ENCODE assay signal across 12 cellular contexts in genomic region chr15:63076136-63077005, GRCh38. TPM values are rescaled to one million over a fixed set of nuclear protein-coding genes. Genes with fewer than 3 reads are reported as not detected.
DNase-seq lines count a peak whose midpoint lies in the region; ATAC-seq and TF ChIP-seq lines count a peak whose summit lies in the region.
"Had no signal": no experiment of that assay in that cellular context is flagged by ENCODE, and none has a peak within 500 bp of the region (broad histone marks: within the 10 kb centered on the region; RNA-seq: fewer than 3 reads in every experiment).

No MANE protein-coding gene starts in this region.

- TF ChIP-seq POLR2A in adrenal gland (IDR thresholded peaks at IDR 0.05) = no peak

- H3K27ac ChIP-seq in adrenal gland (peak overlapping the region in 3 of 5 donors; percentile 51 to 75 (median 56)), thoracic aorta (peak overlapping the region; percentile 19 to 41)
- H3K27ac ChIP-seq: colonic mucosa, prostate gland had no signal

- H3K9me3 ChIP-seq in Loucy (ENCODE audit: insufficient read depth, low read depth, low read length) (no peaks in the 10 kb centered on the region), adrenal gland (replicated peaks in 1 of 3) (no peaks in the 10 kb centered on the region), thoracic aorta (no peaks in the 10 kb centered on the region)
- H3K9me3 ChIP-seq: colonic mucosa, prostate gland had no signal

- intact Hi-C loops in adrenal gland (cut with DNase I) = no loop called here

- no peaks in the 10 kb centered on the region for H4K20me1 ChIP-seq in Loucy (ENCODE audit: insufficient read depth, low read length, poor library complexity, severe bottlenecking)

- no peaks in the 10 kb centered on the region for H3K79me2 ChIP-seq in Loucy (ENCODE audit: insufficient read depth, low read length)

- H3K4me2 ChIP-seq in Loucy (ENCODE audit: low read depth, low read length, poor library complexity, severe bottlenecking) = peak overlapping the region; percentile 27

- H3K4me1 ChIP-seq in Loucy (ENCODE audit: insufficient read depth, low read length, poor library complexity, severe bottlenecking) (peaks cover 22% of the 10 kb centered on the region), adrenal gland (replicated peaks in 1 of 2) (peaks cover 14 to 34% of the 10 kb centered on the region in 2 donors), thoracic aorta (ENCODE audit: control insufficient read depth in 1 of 2, low read depth in 2 of 2) (peaks cover 0 to 23% of the 10 kb centered on the region in 2 donors)
- H3K4me1 ChIP-seq: colonic mucosa, prostate gland had no signal

- H2AFZ ChIP-seq in Loucy (ENCODE audit: low read length) = no peak overlapping the region

- 70 to 76% (median 74%) methylated on average over 12 to 13 of the region's 13 CpGs for WGBS in adrenal gland, 4 donors

- no peak overlapping the region for H3K4me3 ChIP-seq in Loucy (ENCODE audit: low read length, poor library complexity, severe bottlenecking)
- H3K4me3 ChIP-seq in adrenal gland = no peak overlapping the region
- H3K4me3 ChIP-seq in thoracic aorta = no peak overlapping the region
- H3K4me3 ChIP-seq: colonic mucosa, prostate gland had no signal

- DNase-seq in adrenal gland (no peak), islet precursor cell (peak; percentile 78), thoracic aorta (ENCODE audit: low spot score) (no peak), AML-193 (lab: John Stamatoyannopoulos, UW) (no peak), NCI-H345 (lab: John Stamatoyannopoulos, UW) (no peak)
- DNase-seq in stimulated activated CD4-positive, alpha-beta T cell treated with anti-CD3 and anti-CD28 coated beads, Interleukin-15, amount 100 ng/mL, for 24 hours = no peak
- DNase-seq: activated naive CD8-positive, alpha-beta T cell treated with anti-CD3 and anti-CD28 coated beads, Interleukin-2, amount 10 ng/mL, durations not matched to agents 7 days and 5 days; activated T-cell treated with anti-CD3 and anti-CD28 coated beads for 4 hours; colonic mucosa; stimulated activated CD4-positive, alpha-beta T cell treated with anti-CD3 and anti-CD28 coated beads, Interleukin-2, amount 100 ng/mL, for 48 hours had no signal

- H3K36me3 ChIP-seq in Loucy (ENCODE audit: insufficient read depth, low read length) = no peaks in the 10 kb centered on the region
- H3K36me3 ChIP-seq in adrenal gland (replicated peaks in 1 of 2) = peaks cover 0 to 9% of the 10 kb centered on the region in 2 donors
- H3K36me3 ChIP-seq in thoracic aorta = peaks cover 5% of the 10 kb centered on the region
- H3K36me3 ChIP-seq: colonic mucosa, prostate gland had no signal

- no peaks in the 10 kb centered on the region for H3K9me2 ChIP-seq in Loucy (replicated peaks; ENCODE audit: low read depth, low read length)

- H3F3A ChIP-seq in Loucy (ENCODE audit: low read depth) = no peaks in the 10 kb centered on the region

- H3K27me3 ChIP-seq in Loucy (ENCODE audit: insufficient read depth, low read length, poor library complexity, severe bottlenecking) = no peaks in the 10 kb centered on the region
- no peaks in the 10 kb centered on the region for H3K27me3 ChIP-seq in adrenal gland
- H3K27me3 ChIP-seq in thoracic aorta (replicated peaks; ENCODE audit: insufficient read depth) = no peaks in the 10 kb centered on the region
- H3K27me3 ChIP-seq: colonic mucosa had no signal

- ATAC-seq in thoracic aorta (ENCODE audit: insufficient number of reproducible peaks, low FRiP score, low read depth) = no peak

- TF ChIP-seq CTCF in Loucy (conservative IDR thresholded peaks at IDR 0.05; ENCODE audit: low read length) (no peak), adrenal gland (IDR thresholded peaks at IDR 0.05) (no peak), thoracic aorta (IDR thresholded peaks at IDR 0.05) (no peak)

- no peak overlapping the region for H3K9ac ChIP-seq in Loucy (ENCODE audit: low read depth, low read length, poor library complexity, severe bottlenecking)

RNA-seq across cellular contexts. Expression of gene TPM1, which starts 33.8 kb away (rescaled TPM):
- total RNA-seq in adrenal gland (100 to 1,000 TPM in 6 of 8 donors, 10 to 100 TPM in 2; 81.8 to 217 (median 157) TPM), thoracic aorta (1,000 to 10,000 TPM in 1 of 2 donors, 100 to 1,000 TPM in 1; 927 to 1,440 TPM)
- 100 to 1,000 TPM; 162 to 246 (median 205) TPM for polyA plus RNA-seq in adrenal gland

RNA-seq across cellular contexts. Expression of gene LACTB, which starts 45.3 kb away (rescaled TPM):
- total RNA-seq in adrenal gland (10 to 100 TPM; 25.3 to 41.2 (median 33.4) TPM), thoracic aorta (10 to 100 TPM; 11.6 to 22.4 TPM)
- 10 to 100 TPM; 15.4 to 68.2 (median 19.7) TPM for polyA plus RNA-seq in adrenal gland

Comparison
In these comparisons a context has a peak if more than half of its experiments do, and no peak if none do; other contexts are left out.
1. RNA of gene TPM1, which starts 33.8 kb away (total RNA-seq): 927 to 1,440 TPM in thoracic aorta; 81.8 to 217 TPM in adrenal gland; every median in the first group is over 4 times any median in the second.